8 cellular contexts compared by ENCODE assay signal in genomic region chr17:57370051-57370581, GRCh38.
DNase-seq lines count a peak whose midpoint lies in the region; ATAC-seq and TF ChIP-seq lines count a peak whose summit lies in the region.

No MANE protein-coding gene starts in this region.

- no peak overlapping the region for H3K18ac ChIP-seq in H9 (ENCODE audit: insufficient read length, low read depth, low read length)

- H3K27ac ChIP-seq in H9 (ENCODE audit: insufficient read length, low read depth, low read length), result no peak overlapping the region
- H3K27ac ChIP-seq in left lung, result peak overlapping the region; percentile 30 to 45

- H3K36me3 Mint-ChIP-seq in H9 (ENCODE audit: insufficient read depth in 1 of 3, low read depth in 3 of 3), result peaks cover 16 to 24% (median 19%) of the 10 kb centered on the region in 3 experiments
- peaks cover 4% of the 10 kb centered on the region for H3K36me3 Mint-ChIP-seq in T-helper 17 cell (ENCODE audit: low read depth)

- H4K8ac ChIP-seq in H9 (replicated peaks; ENCODE audit: insufficient read length, low read depth, low read length), result no peak overlapping the region

- H3K9ac ChIP-seq in H9 (ENCODE audit: extremely low read depth, insufficient read length, low read length), result no peak overlapping the region

- no peak overlapping the region for H2BK12ac ChIP-seq in H9 (ENCODE audit: insufficient read length, low read depth, low read length)

- no peaks in the 10 kb centered on the region for H3K27me3 ChIP-seq in H9 (ENCODE audit: insufficient read depth, low read length)
- H3K27me3 ChIP-seq in left lung, result no peaks in the 10 kb centered on the region

- no peak overlapping the region for H3K4me3 Mint-ChIP-seq in H9
- no peak overlapping the region for H3K4me3 Mint-ChIP-seq in T-helper 17 cell

- H3K4me1 ChIP-seq in H9 (ENCODE audit: insufficient read depth, low read length) (peaks cover 8% of the 10 kb centered on the region; the same call in 1 of the 2 replicates), left lung (peaks cover 5 to 15% of the 10 kb centered on the region in 2 donors)

- ATAC-seq in T-helper 17 cell (no peak), left lung (peak; percentile 62)

- no peaks in the 10 kb centered on the region for H3K27me3 Mint-ChIP-seq in H9 (ENCODE audit: low read depth)
- H3K27me3 Mint-ChIP-seq in T-helper 17 cell, result no peaks in the 10 kb centered on the region

- H2BK5ac ChIP-seq in H9 (ENCODE audit: insufficient read length, low read length), result no peak overlapping the region

- H3K9me3 ChIP-seq in H9 (ENCODE audit: control insufficient read depth, low read depth, low read length), result peaks cover 6% of the 10 kb centered on the region
- H3K9me3 ChIP-seq in T-helper 17 cell (ENCODE audit: control insufficient read depth, low read length, poor library complexity, severe bottlenecking), result no peaks in the 10 kb centered on the region
- peaks cover 0 to 6% of the 10 kb centered on the region in 2 donors for H3K9me3 ChIP-seq in left lung

- no peak overlapping the region for H2AK5ac ChIP-seq in H9 (ENCODE audit: insufficient read length, low read length)

- no peak overlapping the region for H3K4me3 ChIP-seq in left lung

- H3K14ac ChIP-seq in H9 (ENCODE audit: insufficient read depth, low read length), result no peak overlapping the region

- H3K79me1 ChIP-seq in H9 (ENCODE audit: insufficient read depth, low read depth, low read length, poor library complexity, severe bottlenecking), result peaks cover 8% of the 10 kb centered on the region

- no peak for TF ChIP-seq CTCF in H9 (conservative IDR thresholded peaks at IDR 0.05)
- TF ChIP-seq CTCF in left lung (IDR thresholded peaks at IDR 0.05), result no peak

- H3K79me2 ChIP-seq in H9 (ENCODE audit: insufficient read depth, low read length), result no peaks in the 10 kb centered on the region

- H3K4me1 Mint-ChIP-seq in H9 (peaks cover 41 to 49% of the 10 kb centered on the region in 2 experiments), T-helper 17 cell (peaks cover 20% of the 10 kb centered on the region)

- H4K20me1 ChIP-seq in H9 (ENCODE audit: control insufficient read depth, insufficient read depth, insufficient read length), result peaks cover 2% of the 10 kb centered on the region

- no peak overlapping the region for H3K56ac ChIP-seq in H9 (ENCODE audit: insufficient read length, low read depth, low read length)

- H2BK20ac ChIP-seq in H9 (ENCODE audit: low read depth, low read length, poor library complexity, severe bottlenecking), result no peak overlapping the region

- H3K9me3 Mint-ChIP-seq in H9, result peaks cover 9 to 13% of the 10 kb centered on the region in 2 experiments; a peak in 3 of 5 replicates

- no peak overlapping the region for H3K23ac ChIP-seq in H9 (ENCODE audit: insufficient read length, low read depth, low read length)

- intact Hi-C loops in left lung (cut with DNase I), result no loop called here

- H4K91ac ChIP-seq in H9 (ENCODE audit: insufficient read length, low read depth, low read length), result no peak overlapping the region

- no peak overlapping the region for H3K4ac ChIP-seq in H9 (ENCODE audit: low read depth, low read length)

- H3T11ph ChIP-seq in H9 (ENCODE audit: low read length), result no peak overlapping the region

- WGBS in H9 (ENCODE audit: extremely low coverage, insufficient read length, low lambda C conversion rate), result no CpG with 5 or more reads among the region's 6 CpGs

- no peak overlapping the region for H2BK15ac ChIP-seq in H9 (ENCODE audit: low read depth, low read length)

- H2BK120ac ChIP-seq in H9 (ENCODE audit: low read depth, low read length, poor library complexity, severe bottlenecking), result no peak overlapping the region

- H4K5ac ChIP-seq in H9 (ENCODE audit: insufficient read length, low read depth, low read length), result no peak overlapping the region

- no peaks in the 10 kb centered on the region for H3K23me2 ChIP-seq in H9 (ENCODE audit: insufficient read length, low read depth, low read length, poor library complexity, severe bottlenecking)

- peak; percentile 96 for DNase-seq in Caki2 (ENCODE audit: low read depth)
- DNase-seq in H9, result no peak
- DNase-seq in T-helper 17 cell, result no peak
- DNase-seq in left lung, result no peak
- no peak for DNase-seq in effector CD8-positive, alpha-beta T cell (lab: John Stamatoyannopoulos, UW)
- DNase-seq in NCI-H2029 treated with DMSO at 0.1 percent for 48 hours (lab: John Stamatoyannopoulos, UW), result no peak
- no peak for DNase-seq in activated CD4-positive, alpha-beta T cell treated with anti-CD3 and anti-CD28 coated beads for 48 hours
- no peak for DNase-seq in DMS53 treated with DMSO at 0.1 percent for 48 hours (lab: John Stamatoyannopoulos, UW; ENCODE audit: unreplicated experiment)

- H2AFZ ChIP-seq in H9 (ENCODE audit: low read length), result no peak overlapping the region

- H3K27ac Mint-ChIP-seq in H9 (peak overlapping the region in 2 of 3 experiments; percentile 87 to 90; a peak in 3 of 7 replicates), T-helper 17 cell (peak overlapping the region; percentile 11)

- in situ Hi-C loops in Caki2 (cut with HindIII; ENCODE audit: low pct_unique_long_range_greater_than_20kb, low sequenced_read_pairs), result no loop called here

- H3K36me3 ChIP-seq in left lung, result no peaks in the 10 kb centered on the region

- H3K4me2 ChIP-seq in H9 (ENCODE audit: insufficient read depth, insufficient read length, low read length), result no peak overlapping the region
